9 cellular contexts compared by ENCODE assay signal in genomic region chrX:45749375-45749774, GRCh38.
DNase-seq lines count a peak whose midpoint lies in the region; TF ChIP-seq lines count a peak whose summit lies in the region.
"Had no signal": no experiment of that assay in that cellular context is flagged by ENCODE, and none has a peak within 500 bp of the region (broad histone marks: within the 10 kb centered on the region; RNA-seq: fewer than 3 reads in every experiment).

No MANE protein-coding gene starts in this region.

- H3K79me2 ChIP-seq in OCI-LY3 (ENCODE audit: low read length), result peaks cover 77% of the 10 kb centered on the region

- H3K9me3 ChIP-seq in cardiac muscle cell (ENCODE audit: low read depth) (no peaks in the 10 kb centered on the region), right atrium auricular region (no peaks in the 10 kb centered on the region), OCI-LY3 (ENCODE audit: insufficient read depth, low read length) (no peaks in the 10 kb centered on the region), endodermal cell (ENCODE audit: control insufficient read depth, low read length) (no peaks in the 10 kb centered on the region), thyroid gland (no peaks in the 10 kb centered on the region), Peyer's patch (no peaks in the 10 kb centered on the region)

- H3K4me1 Mint-ChIP-seq in endodermal cell, result no peaks in the 10 kb centered on the region

- peaks cover 16% of the 10 kb centered on the region for H3K36me3 Mint-ChIP-seq in endodermal cell (ENCODE audit: low read depth)

- H3K9ac ChIP-seq in OCI-LY3 (ENCODE audit: low read length), result no peak overlapping the region
- no peak overlapping the region for H3K9ac ChIP-seq in endodermal cell (ENCODE audit: extremely low read depth, low read length, poor library complexity, severe bottlenecking)

- H3K27me3 Mint-ChIP-seq in endodermal cell (ENCODE audit: insufficient read depth), result no peaks in the 10 kb centered on the region

- peaks cover 76% of the 10 kb centered on the region for H4K20me1 ChIP-seq in OCI-LY3 (ENCODE audit: insufficient read depth, low read length)

- no peak overlapping the region for H3K27ac Mint-ChIP-seq in endodermal cell

- H3K4me1 ChIP-seq in cardiac muscle cell (ENCODE audit: low read depth), result no peaks in the 10 kb centered on the region
- no peaks in the 10 kb centered on the region for H3K4me1 ChIP-seq in right atrium auricular region
- H3K4me1 ChIP-seq in OCI-LY3 (ENCODE audit: low read length), result peaks cover 53% of the 10 kb centered on the region
- H3K4me1 ChIP-seq in endodermal cell (ENCODE audit: control insufficient read depth, insufficient read depth, low read length), result no peaks in the 10 kb centered on the region
- peaks cover 31 to 48% of the 10 kb centered on the region in 2 donors for H3K4me1 ChIP-seq in thyroid gland
- H3K4me1 ChIP-seq in Peyer's patch, result peaks cover 0 to 2% (median 0%) of the 10 kb centered on the region in 4 donors

- H3K27me3 ChIP-seq in cardiac muscle cell (no peaks in the 10 kb centered on the region), right atrium auricular region (no peaks in the 10 kb centered on the region), OCI-LY3 (ENCODE audit: low read depth, low read length) (no peaks in the 10 kb centered on the region), endodermal cell (ENCODE audit: control insufficient read depth, insufficient read depth, low read length, poor library complexity, severe bottlenecking) (no peaks in the 10 kb centered on the region), thyroid gland (no peaks in the 10 kb centered on the region), Peyer's patch (no peaks in the 10 kb centered on the region)

- DNase-seq in cardiac muscle cell (ENCODE audit: low read depth in 1 of 2, low spot score in 1 of 2) (no peak), right atrium auricular region (ENCODE audit: low spot score) (no peak), endodermal cell (no peak), thyroid gland (peak; percentile 27 to 46), Peyer's patch (no peak), HPDE6-E6E7 (ENCODE audit: extremely low spot score) (no peak)
- DNase-seq in NK-92 treated with Interleukin-12 subunit alpha and Interleukin-12 subunit beta, amount 100 ng/mL, for 24 hours (lab: John Stamatoyannopoulos, UW), result no peak
- DNase-seq: activated naive CD4-positive, alpha-beta T cell treated with Interleukin-2 at 50 U/mL for 16 hours had no signal

- 84% methylated on average over 4 of the region's 4 CpGs; no CpG with 5 or more reads in 1 of the 2 experiments for WGBS in endodermal cell (ENCODE audit: insufficient coverage in 1 of 2, insufficient read length in 1 of 2), 2 experiments
- WGBS in thyroid gland, 2 donors, result 66 to 69% methylated on average over 4 of the region's 4 CpGs

- intact Hi-C loops in thyroid gland (cut with DNase I), result no loop called here

- H3K36me3 ChIP-seq in cardiac muscle cell, result no peaks in the 10 kb centered on the region
- H3K36me3 ChIP-seq in right atrium auricular region, result no peaks in the 10 kb centered on the region
- H3K36me3 ChIP-seq in OCI-LY3 (replicated peaks; ENCODE audit: low read depth, low read length), result peaks cover 67% of the 10 kb centered on the region
- peaks cover 12% of the 10 kb centered on the region for H3K36me3 ChIP-seq in endodermal cell (ENCODE audit: control insufficient read depth, insufficient read depth, low read length)
- H3K36me3 ChIP-seq in thyroid gland, result peaks cover 0 to 8% of the 10 kb centered on the region in 2 donors
- H3K36me3 ChIP-seq in Peyer's patch, result peaks cover 0 to 4% (median 0%) of the 10 kb centered on the region in 3 donors

- no peak overlapping the region for H3K4me2 ChIP-seq in OCI-LY3 (ENCODE audit: low read length)

- H3K27ac ChIP-seq in cardiac muscle cell, result no peak overlapping the region
- H3K27ac ChIP-seq in right atrium auricular region, result no peak overlapping the region
- peak overlapping the region; percentile 8; the same call in 1 of the 2 replicates for H3K27ac ChIP-seq in OCI-LY3 (ENCODE audit: low read length)
- no peak overlapping the region for H3K27ac ChIP-seq in endodermal cell (ENCODE audit: low read depth, low read length)
- peak overlapping the region; percentile 66 to 80 (median 79) for H3K27ac ChIP-seq in thyroid gland
- no peak overlapping the region for H3K27ac ChIP-seq in Peyer's patch

- no peak overlapping the region for H2AFZ ChIP-seq in OCI-LY3 (ENCODE audit: low read depth, low read length)

- H3K4me3 ChIP-seq in cardiac muscle cell (no peak overlapping the region), right atrium auricular region (no peak overlapping the region), OCI-LY3 (ENCODE audit: low read length) (no peak overlapping the region), endodermal cell (ENCODE audit: low read length) (no peak overlapping the region), thyroid gland (replicated peaks in 1 of 3) (no peak overlapping the region), Peyer's patch (no peak overlapping the region)

- no peak overlapping the region for H3K4me3 Mint-ChIP-seq in endodermal cell

- peaks cover 22% of the 10 kb centered on the region for H3K9me3 Mint-ChIP-seq in endodermal cell

- TF ChIP-seq CTCF in cardiac muscle cell (IDR thresholded peaks at IDR 0.05; ENCODE audit: low read depth, low read length) (peak; percentile 44), right atrium auricular region (IDR thresholded peaks at IDR 0.05) (peak in 1 of 2 donors; percentile 52), OCI-LY3 (IDR thresholded peaks at IDR 0.05; ENCODE audit: low read depth, low read length) (peak; percentile 49), endodermal cell (conservative IDR thresholded peaks at IDR 0.05) (peak; percentile 43), thyroid gland (IDR thresholded peaks at IDR 0.05) (peak in 3 of 6 experiments; percentile 32 to 57 (median 52)), Peyer's patch (IDR thresholded peaks at IDR 0.05) (peak in 3 of 6 experiments; percentile 27 to 37 (median 31))

- no peak for TF ChIP-seq POLR2A in thyroid gland (IDR thresholded peaks at IDR 0.05)
- no peak for TF ChIP-seq POLR2A in Peyer's patch (IDR thresholded peaks at IDR 0.05)

Comparison
In these comparisons a context has a peak if more than half of its experiments do, and no peak if none do; other contexts are left out.
1. DNase-seq: peak in thyroid gland (2 of 2); none in cardiac muscle cell (0 of 2), right atrium auricular region (single experiment), endodermal cell (single experiment), NK-92 treated with Interleukin-12 subunit alpha and Interleukin-12 subunit beta, amount 100 ng/mL, for 24 hours (single experiment), Peyer's patch (0 of 3) and HPDE6-E6E7 (single experiment).
2. H3K27ac ChIP-seq: peak in OCI-LY3 (single experiment) and thyroid gland (3 of 3); none in cardiac muscle cell (single experiment), right atrium auricular region (0 of 2), endodermal cell (single experiment) and Peyer's patch (0 of 4).